Comparison of ENCODE assay signal across 1 cellular context in the genomic region with DNA sequence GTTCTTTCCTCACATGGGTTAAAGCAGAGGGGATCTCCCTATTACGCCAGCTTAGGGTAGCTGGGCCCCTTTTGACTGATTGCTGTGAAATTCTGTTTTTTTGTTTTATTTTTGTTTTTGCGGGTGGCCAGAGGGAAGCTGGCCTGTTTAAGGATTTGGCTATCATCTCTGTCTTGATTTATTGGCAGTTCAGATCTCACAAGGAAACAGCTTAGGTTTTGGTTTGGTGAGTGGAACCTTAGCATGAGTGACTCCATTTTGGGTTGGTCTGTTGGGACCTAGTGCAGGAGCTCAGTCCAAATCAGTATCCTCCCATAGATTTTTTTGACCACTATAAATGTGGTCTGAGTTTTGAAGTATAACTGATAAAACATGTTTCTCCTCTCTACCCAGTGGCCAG.
TF ChIP-seq lines count a peak whose summit lies in the region.

No MANE protein-coding gene starts in this region.

TF ChIP-seq in GM12878, 131 proteins besides CTCF, POLR2A, EP300 and RAD21:
- TF ChIP-seq HDAC2 (IDR thresholded peaks at IDR 0.05), result no peak
- TF ChIP-seq NFIC (IDR thresholded peaks at IDR 0.05; ENCODE audit: low read depth, low read length), result no peak
- TF ChIP-seq, protein P1, sequence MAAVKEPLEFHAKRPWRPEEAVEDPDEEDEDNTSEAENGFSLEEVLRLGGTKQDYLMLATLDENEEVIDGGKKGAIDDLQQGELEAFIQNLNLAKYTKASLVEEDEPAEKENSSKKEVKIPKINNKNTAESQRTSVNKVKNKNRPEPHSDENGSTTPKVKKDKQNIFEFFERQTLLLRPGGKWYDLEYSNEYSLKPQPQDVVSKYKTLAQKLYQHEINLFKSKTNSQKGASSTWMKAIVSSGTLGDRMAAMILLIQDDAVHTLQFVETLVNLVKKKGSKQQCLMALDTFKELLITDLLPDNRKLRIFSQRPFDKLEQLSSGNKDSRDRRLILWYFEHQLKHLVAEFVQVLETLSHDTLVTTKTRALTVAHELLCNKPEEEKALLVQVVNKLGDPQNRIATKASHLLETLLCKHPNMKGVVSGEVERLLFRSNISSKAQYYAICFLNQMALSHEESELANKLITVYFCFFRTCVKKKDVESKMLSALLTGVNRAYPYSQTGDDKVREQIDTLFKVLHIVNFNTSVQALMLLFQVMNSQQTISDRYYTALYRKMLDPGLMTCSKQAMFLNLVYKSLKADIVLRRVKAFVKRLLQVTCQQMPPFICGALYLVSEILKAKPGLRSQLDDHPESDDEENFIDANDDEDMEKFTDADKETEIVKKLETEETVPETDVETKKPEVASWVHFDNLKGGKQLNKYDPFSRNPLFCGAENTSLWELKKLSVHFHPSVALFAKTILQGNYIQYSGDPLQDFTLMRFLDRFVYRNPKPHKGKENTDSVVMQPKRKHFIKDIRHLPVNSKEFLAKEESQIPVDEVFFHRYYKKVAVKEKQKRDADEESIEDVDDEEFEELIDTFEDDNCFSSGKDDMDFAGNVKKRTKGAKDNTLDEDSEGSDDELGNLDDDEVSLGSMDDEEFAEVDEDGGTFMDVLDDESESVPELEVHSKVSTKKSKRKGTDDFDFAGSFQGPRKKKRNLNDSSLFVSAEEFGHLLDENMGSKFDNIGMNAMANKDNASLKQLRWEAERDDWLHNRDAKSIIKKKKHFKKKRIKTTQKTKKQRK (IDR thresholded peaks at IDR 0.05; ENCODE audit: low read depth, low read length), result no peak
- TF ChIP-seq PAX5 (IDR thresholded peaks at IDR 0.05; ENCODE audit: borderline replicate concordance, low read depth, low read length), result no peak
- TF ChIP-seq STAT1 (conservative IDR thresholded peaks at IDR 0.05), result no peak
- no peak for TF ChIP-seq YBX1 (IDR thresholded peaks at IDR 0.05)
- TF ChIP-seq GABPA (IDR thresholded peaks at IDR 0.05; ENCODE audit: low read depth), result no peak
- TF ChIP-seq, protein P2, sequence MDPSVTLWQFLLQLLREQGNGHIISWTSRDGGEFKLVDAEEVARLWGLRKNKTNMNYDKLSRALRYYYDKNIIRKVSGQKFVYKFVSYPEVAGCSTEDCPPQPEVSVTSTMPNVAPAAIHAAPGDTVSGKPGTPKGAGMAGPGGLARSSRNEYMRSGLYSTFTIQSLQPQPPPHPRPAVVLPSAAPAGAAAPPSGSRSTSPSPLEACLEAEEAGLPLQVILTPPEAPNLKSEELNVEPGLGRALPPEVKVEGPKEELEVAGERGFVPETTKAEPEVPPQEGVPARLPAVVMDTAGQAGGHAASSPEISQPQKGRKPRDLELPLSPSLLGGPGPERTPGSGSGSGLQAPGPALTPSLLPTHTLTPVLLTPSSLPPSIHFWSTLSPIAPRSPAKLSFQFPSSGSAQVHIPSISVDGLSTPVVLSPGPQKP (IDR thresholded peaks at IDR 0.05; ENCODE audit: low read depth, low read length), result no peak
- TF ChIP-seq, protein P3, sequence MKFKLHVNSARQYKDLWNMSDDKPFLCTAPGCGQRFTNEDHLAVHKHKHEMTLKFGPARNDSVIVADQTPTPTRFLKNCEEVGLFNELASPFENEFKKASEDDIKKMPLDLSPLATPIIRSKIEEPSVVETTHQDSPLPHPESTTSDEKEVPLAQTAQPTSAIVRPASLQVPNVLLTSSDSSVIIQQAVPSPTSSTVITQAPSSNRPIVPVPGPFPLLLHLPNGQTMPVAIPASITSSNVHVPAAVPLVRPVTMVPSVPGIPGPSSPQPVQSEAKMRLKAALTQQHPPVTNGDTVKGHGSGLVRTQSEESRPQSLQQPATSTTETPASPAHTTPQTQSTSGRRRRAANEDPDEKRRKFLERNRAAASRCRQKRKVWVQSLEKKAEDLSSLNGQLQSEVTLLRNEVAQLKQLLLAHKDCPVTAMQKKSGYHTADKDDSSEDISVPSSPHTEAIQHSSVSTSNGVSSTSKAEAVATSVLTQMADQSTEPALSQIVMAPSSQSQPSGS (IDR thresholded peaks at IDR 0.05; ENCODE audit: low read length), result no peak
- TF ChIP-seq, protein P4, sequence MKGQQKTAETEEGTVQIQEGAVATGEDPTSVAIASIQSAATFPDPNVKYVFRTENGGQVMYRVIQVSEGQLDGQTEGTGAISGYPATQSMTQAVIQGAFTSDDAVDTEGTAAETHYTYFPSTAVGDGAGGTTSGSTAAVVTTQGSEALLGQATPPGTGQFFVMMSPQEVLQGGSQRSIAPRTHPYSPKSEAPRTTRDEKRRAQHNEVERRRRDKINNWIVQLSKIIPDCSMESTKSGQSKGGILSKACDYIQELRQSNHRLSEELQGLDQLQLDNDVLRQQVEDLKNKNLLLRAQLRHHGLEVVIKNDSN (IDR thresholded peaks at IDR 0.05; ENCODE audit: borderline replicate concordance, extremely low read length, insufficient read depth, low read depth, low read length), result no peak
- TF ChIP-seq IRF4 (IDR thresholded peaks at IDR 0.05; ENCODE audit: low read depth, low read length), result no peak
- TF ChIP-seq BACH1 (IDR thresholded peaks at IDR 0.05; ENCODE audit: borderline replicate concordance), result no peak
